24 cellular contexts compared by ENCODE assay signal in genomic region chr10:118875087-118875486, GRCh38.
"Had no signal": no experiment of that assay in that cellular context is flagged by ENCODE, and none has a peak within 500 bp of the region (broad histone marks: within the 10 kb centered on the region; RNA-seq: fewer than 3 reads in every experiment).

No MANE protein-coding gene starts in this region.

- H3K4me3 ChIP-seq: adrenal gland, ascending aorta, coronary artery, esophagus muscularis mucosa had no signal

- H3K27ac ChIP-seq: adrenal gland, ascending aorta, brain microvascular endothelial cell, coronary artery, esophagus muscularis mucosa, WERI-Rb-1 had no signal

- H3K27me3 ChIP-seq: adrenal gland, ascending aorta, brain microvascular endothelial cell, esophagus muscularis mucosa had no signal

- H3K9me3 ChIP-seq: adrenal gland, esophagus muscularis mucosa had no signal

- H3K36me3 ChIP-seq: adrenal gland, ascending aorta, brain microvascular endothelial cell, esophagus muscularis mucosa, WERI-Rb-1 had no signal

- DNase-seq: activated B cell treated with CpG ODN at 0.5 μM for 24 hours; activated CD4-positive, alpha-beta T cell treated with anti-CD3 and anti-CD28 coated beads for 48 hours; activated CD4-positive, alpha-beta T cell treated with anti-CD3 and anti-CD28 coated beads, Interleukin-2, amount 50 U/mL, for 1 hour; activated CD4-positive, alpha-beta T cell treated with anti-CD3 and anti-CD28 coated beads, Interleukin-2, amount 50 U/mL, for 48 hours; activated CD8-positive, alpha-beta memory T cell treated with anti-CD3 and anti-CD28 coated beads for 24 hours; activated CD8-positive, alpha-beta T cell treated with anti-CD3 and anti-CD28 coated beads for 36 hours; activated effector memory CD4-positive, alpha-beta T cell treated with Interleukin-2 at 50 U/mL for 16 hours; activated gamma-delta T cell treated with Interleukin-2 at 50 U/mL for 16 hours; activated naive CD4-positive, alpha-beta T cell treated with anti-CD3 and anti-CD28 coated beads, Interleukin-2, amount 50 U/mL, for 16 hours; activated naive CD4-positive, alpha-beta T cell treated with Interleukin-2 at 50 U/mL for 16 hours; activated T-cell treated with anti-CD3 and anti-CD28 coated beads, Interleukin-2, amount 50 U/mL, for 4 hours; adrenal gland; brain microvascular endothelial cell; effector CD4-positive, alpha-beta T cell; effector memory CD8-positive, alpha-beta T cell; erythroblast; foreskin melanocyte; T-helper 1 cell; T-helper 17 cell; T1000; WERI-Rb-1 had no signal
